ENCODE assay signal across 8 cellular contexts in genomic region chr1:171313835-171314320, GRCh38. TPM values are rescaled to one million over a fixed set of nuclear protein-coding genes. Genes with fewer than 3 reads are reported as not detected.
A peak's percentile ranks its signal among the peaks of the same experiment; 100 is the strongest.
DNase-seq lines count a peak whose midpoint lies in the region; ATAC-seq and TF ChIP-seq lines count a peak whose summit lies in the region.

TSS of gene FMO4 (plus strand) at chr1:171314183. CDS start at chr1:171319826, 5,643 bp downstream.

- peak; percentile 48 to 86 (median 78) for TF ChIP-seq CTCF in gastroesophageal sphincter (IDR thresholded peaks at IDR 0.05)

- peaks cover 4 to 11% (median 4%) of the 10 kb centered on the region in 3 donors for H3K4me1 ChIP-seq in gastroesophageal sphincter

- H3K36me3 ChIP-seq in MG63 (no peaks in the 10 kb centered on the region), gastroesophageal sphincter (peaks cover 0 to 3% of the 10 kb centered on the region in 2 donors)

- H3K27ac ChIP-seq in gastroesophageal sphincter (peak within 1 kb of the TSS; percentile 71 to 88 (median 77)), temporal lobe (ENCODE audit: low read depth, low read length) (peak within 1 kb of the TSS; percentile 14)

- H3K4me3 ChIP-seq in MG63 (peak within 1 kb of the TSS; percentile 21), gastroesophageal sphincter (peak within 1 kb of the TSS; percentile 22 to 31)

- no peak for TF ChIP-seq EP300 in gastroesophageal sphincter (IDR thresholded peaks at IDR 0.05)

- DNase-seq in GDM1 (lab: John Stamatoyannopoulos, UW) (peak; percentile 94), HCEC 1CT (peak; percentile 99), MG63 (peak; percentile 97), SHP77 (lab: John Stamatoyannopoulos, UW) (peak; percentile 67 to 71), occipital lobe (lab: John Stamatoyannopoulos, UW) (peak; percentile 73)
- peak; percentile 69 for DNase-seq in activated gamma-delta T cell treated with anti-CD3 and anti-CD28 coated beads, Interleukin-2, amount 50 U/mL, for 16 hours (ENCODE audit: low read depth)

- TF ChIP-seq POLR2A in gastroesophageal sphincter (IDR thresholded peaks at IDR 0.05), result no peak

- H3K27me3 ChIP-seq in MG63 (no peaks in the 10 kb centered on the region), gastroesophageal sphincter (no peaks in the 10 kb centered on the region)

- peak; percentile 100 for ATAC-seq in gastroesophageal sphincter

- 0% methylated on average over 10 of the region's 10 CpGs for WGBS in gastroesophageal sphincter (ENCODE audit: low coverage in 1 of 2), 2 donors

- no peaks in the 10 kb centered on the region for H3K9me3 ChIP-seq in MG63
- H3K9me3 ChIP-seq in gastroesophageal sphincter, result peaks cover 0 to 3% (median 0%) of the 10 kb centered on the region in 3 donors

RNA-seq across cellular contexts. Expression of gene FMO4, which starts in this region (rescaled TPM):
- total RNA-seq in MG63 (2014; rRNA removed; shearing (Covaris generic); ENCODE audit: low replicate concordance), result 1.5 TPM in 1 of 2 replicates, not detected in the other
- total RNA-seq in gastroesophageal sphincter (1 to 10 TPM in 3 of 4 donors, under 1 TPM in 1; 0.54 to 2.7 (median 1.4) TPM), occipital lobe (1.9 TPM), temporal lobe (1.2 TPM)

Comparison
In these comparisons a context has a peak if more than half of its experiments do, and no peak if none do; other contexts are left out.
1. Peak in every context shown above with its lines: DNase-seq, ATAC-seq, H3K4me3 ChIP-seq and H3K27ac ChIP-seq.